1 cellular context compared by ENCODE assay signal in genomic region chr6:53707108-53707897, GRCh38.
TF ChIP-seq lines count a peak whose summit lies in the region.

No MANE protein-coding gene starts in this region.

TF ChIP-seq in IMR-90, 13 proteins besides CTCF, POLR2A, EP300 and RAD21 (continued from another document):
- TF ChIP-seq, protein P1, sequence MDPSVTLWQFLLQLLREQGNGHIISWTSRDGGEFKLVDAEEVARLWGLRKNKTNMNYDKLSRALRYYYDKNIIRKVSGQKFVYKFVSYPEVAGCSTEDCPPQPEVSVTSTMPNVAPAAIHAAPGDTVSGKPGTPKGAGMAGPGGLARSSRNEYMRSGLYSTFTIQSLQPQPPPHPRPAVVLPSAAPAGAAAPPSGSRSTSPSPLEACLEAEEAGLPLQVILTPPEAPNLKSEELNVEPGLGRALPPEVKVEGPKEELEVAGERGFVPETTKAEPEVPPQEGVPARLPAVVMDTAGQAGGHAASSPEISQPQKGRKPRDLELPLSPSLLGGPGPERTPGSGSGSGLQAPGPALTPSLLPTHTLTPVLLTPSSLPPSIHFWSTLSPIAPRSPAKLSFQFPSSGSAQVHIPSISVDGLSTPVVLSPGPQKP (IDR thresholded peaks at IDR 0.05; ENCODE audit: borderline replicate concordance, low read depth, low read length): no peak
- TF ChIP-seq NFE2L2 (IDR thresholded peaks at IDR 0.05; ENCODE audit: low read depth, low read length): no peak
- no peak for TF ChIP-seq CHD1 (IDR thresholded peaks at IDR 0.05; ENCODE audit: low read depth, low read length)
- no peak for TF ChIP-seq MXI1 (IDR thresholded peaks at IDR 0.05; ENCODE audit: borderline replicate concordance, low read depth, low read length)
- no peak for TF ChIP-seq SMC3 (IDR thresholded peaks at IDR 0.05; ENCODE audit: low read depth, low read length)
- TF ChIP-seq RFX5 (IDR thresholded peaks at IDR 0.05; ENCODE audit: low read depth, low read length): no peak
- no peak for TF ChIP-seq BHLHE40 (IDR thresholded peaks at IDR 0.05; ENCODE audit: low read depth, low read length)
- no peak for TF ChIP-seq MAZ (IDR thresholded peaks at IDR 0.05; ENCODE audit: borderline replicate concordance, low read depth, low read length)
- no peak for TF ChIP-seq FOS (IDR thresholded peaks at IDR 0.05; ENCODE audit: low read depth, low read length)
- TF ChIP-seq MAFK (IDR thresholded peaks at IDR 0.05; ENCODE audit: low read depth, low read length): no peak
